In genomic region chr1:2197732-2198165, GRCh38 we compare ENCODE assay signal across 1 cellular context.
TF ChIP-seq lines count a peak whose summit lies in the region.

No MANE protein-coding gene starts in this region.

TF ChIP-seq in IMR-90, 13 proteins besides CTCF, POLR2A, EP300 and RAD21 (continued from another document):
- TF ChIP-seq USF2 (IDR thresholded peaks at IDR 0.05; ENCODE audit: low read depth, low read length) = no peak
